ENCODE assay signal across 17 cellular contexts in genomic region chr11:13535819-13536218, GRCh38.
DNase-seq lines count a peak whose midpoint lies in the region; ATAC-seq and TF ChIP-seq lines count a peak whose summit lies in the region.
"Had no signal": no experiment of that assay in that cellular context is flagged by ENCODE, and none has a peak within 500 bp of the region (broad histone marks: within the 10 kb centered on the region; RNA-seq: fewer than 3 reads in every experiment).

No MANE protein-coding gene starts in this region.

- no peak for TF ChIP-seq EP300 in Ishikawa (IDR thresholded peaks at IDR 0.05; ENCODE audit: borderline replicate concordance)

- peak; percentile 40 for TF ChIP-seq RAD21 in Ishikawa (IDR thresholded peaks at IDR 0.05; ENCODE audit: low read depth)

- no peak overlapping the region for H3K4me3 ChIP-seq in fibroblast of pulmonary artery (replicated peaks; ENCODE audit: low read depth, low read length)
- H3K4me3 ChIP-seq: BLaER1 treated with 17β-estradiol and CSF1 and Interleukin-3, amounts not matched to agents 10 nM and 100 nM; colonic mucosa; esophagus squamous epithelium had no signal

- DNase-seq in EL: peak; percentile 17
- DNase-seq in RPMI8226: peak; percentile 2
- DNase-seq in fibroblast of pulmonary artery (ENCODE audit: low read depth): peak; percentile 2
- no peak for DNase-seq in foreskin melanocyte
- DNase-seq in NCI-H345 treated with DMSO at 0.1 percent for 48 hours (lab: John Stamatoyannopoulos, UW; ENCODE audit: unreplicated experiment): no peak
- DNase-seq in NCI-H2227 treated with DMSO at 0.1 percent for 48 hours (lab: John Stamatoyannopoulos, UW): no peak
- DNase-seq: activated B cell treated with CpG ODN at 0.5 μM for 24 hours; activated naive CD8-positive, alpha-beta T cell treated with anti-CD3 and anti-CD28 coated beads, Interleukin-2, amount 10 ng/mL, durations not matched to agents 7 days and 5 days; activated T-cell treated with anti-CD3 and anti-CD28 coated beads for 4 hours; colonic mucosa; esophagus squamous epithelium; NCI-H345; SHP77 treated with DMSO at 0.1 percent for 48 hours; stimulated activated CD4-positive, alpha-beta T cell treated with anti-CD3 and anti-CD28 coated beads, Interleukin-12 subunit alpha, Interleukin-12 subunit beta, amount 100 ng/mL, for 4 hours had no signal

- no peak for ATAC-seq in GM21723 (IDR thresholded peaks at IDR 0.05; ENCODE audit: unreplicated experiment)

- TF ChIP-seq CTCF in fibroblast of pulmonary artery (IDR thresholded peaks at IDR 0.05; ENCODE audit: low read length, missing control alignments): no peak

TF ChIP-seq in Ishikawa, 13 proteins besides CTCF, POLR2A, EP300 and RAD21:
- TF ChIP-seq ZBTB7A (IDR thresholded peaks at IDR 0.05; ENCODE audit: low read depth) (no peak), YY1 (IDR thresholded peaks at IDR 0.05; ENCODE audit: low read depth) (no peak), MAX (IDR thresholded peaks at IDR 0.05) (no peak), NFIC (IDR thresholded peaks at IDR 0.05) (no peak), CREB1 (IDR thresholded peaks at IDR 0.05; ENCODE audit: low read depth) (no peak), TAF1 (IDR thresholded peaks at IDR 0.05; ENCODE audit: low read depth) (no peak), TCF12 (IDR thresholded peaks at IDR 0.05; ENCODE audit: low read depth) (no peak), CEBPB (IDR thresholded peaks at IDR 0.05) (no peak), FOXM1 (IDR thresholded peaks at IDR 0.05; ENCODE audit: borderline replicate concordance, low read depth) (no peak), USF1 (IDR thresholded peaks at IDR 0.05) (no peak), EGR1 (IDR thresholded peaks at IDR 0.05) (no peak), TEAD4 (IDR thresholded peaks at IDR 0.05) (no peak), REST (IDR thresholded peaks at IDR 0.05; ENCODE audit: low read depth) (no peak)

Comparison
In these comparisons a context has a peak if more than half of its experiments do, and no peak if none do; other contexts are left out.
1. DNase-seq: peak in EL (single experiment), RPMI8226 (single experiment) and fibroblast of pulmonary artery (single experiment); none in foreskin melanocyte (single experiment), NCI-H345 treated with DMSO at 0.1 percent for 48 hours (single experiment) and NCI-H2227 treated with DMSO at 0.1 percent for 48 hours (single experiment).